Comparison of ENCODE assay signal across 8 cellular contexts in the genomic region with DNA sequence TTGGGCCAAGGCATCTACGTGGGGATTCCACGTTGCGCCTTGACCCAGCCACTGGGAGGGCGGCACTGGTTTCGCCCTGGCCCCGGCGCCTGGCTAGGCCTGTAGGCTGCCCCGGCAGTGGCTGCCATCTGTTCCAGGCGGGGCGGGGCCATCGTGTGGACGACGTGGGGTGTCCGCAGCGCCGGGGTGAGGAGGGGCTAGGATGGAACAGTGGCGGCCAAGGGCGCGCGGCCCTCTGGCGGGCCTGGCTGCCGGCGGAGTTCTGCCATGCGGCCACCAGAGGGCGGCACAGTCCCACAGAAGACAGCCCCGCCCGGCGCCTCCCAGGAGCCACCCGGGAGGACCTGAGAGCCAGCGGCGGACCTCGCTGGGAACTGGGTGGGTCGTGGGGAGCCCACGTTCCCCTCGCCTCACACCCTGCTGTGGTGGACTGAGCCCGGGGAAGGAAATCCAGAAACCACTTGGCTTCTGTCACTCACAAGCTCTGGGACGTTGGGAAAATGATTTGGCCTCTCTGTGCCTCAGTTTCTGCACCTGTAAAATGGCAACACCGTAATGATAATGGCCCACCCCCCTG. TPM values are rescaled to one million over a fixed set of nuclear protein-coding genes. Genes with fewer than 3 reads are reported as not detected.
A peak's percentile ranks its signal among the peaks of the same experiment; 100 is the strongest.
DNase-seq lines count a peak whose midpoint lies in the region; ATAC-seq, FAIRE-seq and TF ChIP-seq lines count a peak whose summit lies in the region.

No MANE protein-coding gene starts in this region.

- no peaks in the 10 kb centered on the region for H4K20me1 ChIP-seq in osteoblast (ENCODE audit: insufficient read depth, low read length)

- no peaks in the 10 kb centered on the region for H3K79me2 ChIP-seq in osteoblast (ENCODE audit: insufficient read depth, low read length)

- ATAC-seq in HG02981 (IDR thresholded peaks at IDR 0.05; ENCODE audit: unreplicated experiment) = no peak

- DNase-seq in EH (ENCODE audit: low read depth) (peak; percentile 66), KG1 (lab: John Stamatoyannopoulos, UW) (peak; percentile 48), SHP77 treated with DMSO at 0.1 percent for 48 hours (lab: John Stamatoyannopoulos, UW) (peak; percentile 48), frontal cortex (ENCODE audit: low spot score in 2 of 2) (peak; percentile 81 to 92), osteoblast (ENCODE audit: insufficient read length, low spot score, missing footprints) (peak; percentile 97), tibial artery (peak; percentile 57 to 79)
- DNase-seq in activated effector memory CD4-positive, alpha-beta T cell treated with Interleukin-2 at 50 U/mL for 16 hours = peak; percentile 62

- no peak for FAIRE-seq in frontal cortex (lab: Jason Lieb, UNC)

- TF ChIP-seq CTCF in osteoblast (IDR thresholded peaks at IDR 0.05; ENCODE audit: extremely low read depth, low read depth, low read length) (peak; percentile 62), tibial artery (IDR thresholded peaks at IDR 0.05) (peak; percentile 95 to 96)

- no peak overlapping the region for H3K4me3 ChIP-seq in osteoblast (ENCODE audit: insufficient read depth, low read length)
- H3K4me3 ChIP-seq in tibial artery = no peak overlapping the region

- H3K4me2 ChIP-seq in osteoblast (ENCODE audit: insufficient read depth, low read length) = peak overlapping the region; percentile 44

- intact Hi-C loops in tibial artery (cut with DNase I; ENCODE audit: low total_unique reads) = loop anchor here (5.0 kb wide), 1 partner anchor 475 kb away; no protein-coding TSS in a partner anchor

- H3K27ac ChIP-seq in osteoblast (ENCODE audit: low read depth, low read length) (no peak overlapping the region), tibial artery (no peak overlapping the region)

- H3K27me3 ChIP-seq in osteoblast (ENCODE audit: insufficient read depth, low read length) = peaks cover 22% of the 10 kb centered on the region
- H3K27me3 ChIP-seq in tibial artery = peaks cover 0 to 25% of the 10 kb centered on the region in 2 donors

- H3K4me1 ChIP-seq in osteoblast (ENCODE audit: insufficient read depth, low read length) (no peaks in the 10 kb centered on the region), tibial artery (peaks cover 0 to 6% (median 3%) of the 10 kb centered on the region in 4 donors)

- no peak overlapping the region for H2AFZ ChIP-seq in osteoblast (ENCODE audit: low read length)

- H3K36me3 ChIP-seq in osteoblast (ENCODE audit: insufficient read depth, low read length) = no peaks in the 10 kb centered on the region
- no peaks in the 10 kb centered on the region for H3K36me3 ChIP-seq in tibial artery

- no peaks in the 10 kb centered on the region for H3K9me3 ChIP-seq in osteoblast (ENCODE audit: low read depth, low read length)
- no peaks in the 10 kb centered on the region for H3K9me3 ChIP-seq in tibial artery

RNA-seq across cellular contexts. Expression of a gene that starts 22.6 kb away (rescaled TPM):
- total RNA-seq in frontal cortex = 28.1 TPM
- total RNA-seq in osteoblast = 34.7 and 42.1 TPM in 2 replicates
